In genomic region chr20:20203784-20204183, GRCh38 we compare ENCODE assay signal across 18 cellular contexts.
"Had no signal": no experiment of that assay in that cellular context is flagged by ENCODE, and none has a peak within 500 bp of the region (broad histone marks: within the 10 kb centered on the region; RNA-seq: fewer than 3 reads in every experiment).

No MANE protein-coding gene starts in this region.

- DNase-seq: activated CD4-positive, alpha-beta T cell treated with anti-CD3 and anti-CD28 coated beads, Interleukin-2, amount 10 ng/mL, durations not matched to agents 24 days and 14 days; activated CD4-positive, CD25-positive, alpha-beta regulatory T cell; activated CD8-positive, alpha-beta memory T cell treated with anti-CD3 and anti-CD28 coated beads, Interleukin-2, amount 50 U/mL, for 48 hours; activated gamma-delta T cell treated with Interleukin-2 at 50 U/mL for 16 hours; activated naive CD8-positive, alpha-beta T cell treated with anti-CD3 and anti-CD28 coated beads for 36 hours; activated T-cell treated with anti-CD3 and anti-CD28 coated beads, Interleukin-2, amount 50 U/mL, for 72 hours; amygdala; body of pancreas; caudate nucleus; midbrain; pancreas; stimulated activated CD4-positive, alpha-beta T cell treated with anti-CD3 and anti-CD28 coated beads, Interleukin-1b, Interleukin-23, amount 100 ng/mL, for 48 hours; stimulated activated naive CD8-positive, alpha-beta T cell treated with anti-CD3 and anti-CD28 coated beads, Interleukin-15, amount 100 ng/mL, for 72 hours had no signal

- H3K4me3 Mint-ChIP-seq: activated CD4-positive, alpha-beta T cell treated with anti-CD3 and anti-CD28 coated beads, Interleukin-2, amount 10 ng/mL, durations not matched to agents 24 days and 14 days; activated naive CD8-positive, alpha-beta T cell treated with anti-CD3 and anti-CD28 coated beads for 36 hours; activated T-cell treated with anti-CD3 and anti-CD28 coated beads, Interleukin-2, amount 50 U/mL, for 72 hours; stimulated activated naive CD8-positive, alpha-beta T cell treated with anti-CD3 and anti-CD28 coated beads, Interleukin-15, amount 100 ng/mL, for 72 hours; type B pancreatic cell had no signal

- H3K27ac Mint-ChIP-seq: activated CD4-positive, alpha-beta T cell treated with anti-CD3 and anti-CD28 coated beads, Interleukin-2, amount 10 ng/mL, durations not matched to agents 24 days and 14 days; activated naive CD8-positive, alpha-beta T cell treated with anti-CD3 and anti-CD28 coated beads for 36 hours; activated T-cell treated with anti-CD3 and anti-CD28 coated beads, Interleukin-2, amount 50 U/mL, for 72 hours; stimulated activated naive CD8-positive, alpha-beta T cell treated with anti-CD3 and anti-CD28 coated beads, Interleukin-15, amount 100 ng/mL, for 72 hours; type B pancreatic cell had no signal

- H3K36me3 Mint-ChIP-seq: activated naive CD8-positive, alpha-beta T cell treated with anti-CD3 and anti-CD28 coated beads for 36 hours; type B pancreatic cell had no signal

- FAIRE-seq: colon, endometrium, keratinocyte, pancreas had no signal

- H3K9me3 Mint-ChIP-seq: activated CD4-positive, alpha-beta T cell treated with anti-CD3 and anti-CD28 coated beads, Interleukin-2, amount 10 ng/mL, durations not matched to agents 24 days and 14 days; activated naive CD8-positive, alpha-beta T cell treated with anti-CD3 and anti-CD28 coated beads for 36 hours; activated T-cell treated with anti-CD3 and anti-CD28 coated beads, Interleukin-2, amount 50 U/mL, for 72 hours; stimulated activated naive CD8-positive, alpha-beta T cell treated with anti-CD3 and anti-CD28 coated beads, Interleukin-15, amount 100 ng/mL, for 72 hours; type B pancreatic cell had no signal

- H3K4me1 Mint-ChIP-seq: activated CD4-positive, alpha-beta T cell treated with anti-CD3 and anti-CD28 coated beads, Interleukin-2, amount 10 ng/mL, durations not matched to agents 24 days and 14 days; activated naive CD8-positive, alpha-beta T cell treated with anti-CD3 and anti-CD28 coated beads for 36 hours; stimulated activated naive CD8-positive, alpha-beta T cell treated with anti-CD3 and anti-CD28 coated beads, Interleukin-15, amount 100 ng/mL, for 72 hours had no signal

- ATAC-seq: activated T-cell treated with anti-CD3 and anti-CD28 coated beads, Interleukin-2, amount 50 U/mL, for 72 hours; body of pancreas; left lobe of liver; pancreas; stimulated activated naive CD8-positive, alpha-beta T cell treated with anti-CD3 and anti-CD28 coated beads, Interleukin-15, amount 100 ng/mL, for 72 hours had no signal
